Comparison of ENCODE assay signal across 8 cellular contexts in the genomic region with DNA sequence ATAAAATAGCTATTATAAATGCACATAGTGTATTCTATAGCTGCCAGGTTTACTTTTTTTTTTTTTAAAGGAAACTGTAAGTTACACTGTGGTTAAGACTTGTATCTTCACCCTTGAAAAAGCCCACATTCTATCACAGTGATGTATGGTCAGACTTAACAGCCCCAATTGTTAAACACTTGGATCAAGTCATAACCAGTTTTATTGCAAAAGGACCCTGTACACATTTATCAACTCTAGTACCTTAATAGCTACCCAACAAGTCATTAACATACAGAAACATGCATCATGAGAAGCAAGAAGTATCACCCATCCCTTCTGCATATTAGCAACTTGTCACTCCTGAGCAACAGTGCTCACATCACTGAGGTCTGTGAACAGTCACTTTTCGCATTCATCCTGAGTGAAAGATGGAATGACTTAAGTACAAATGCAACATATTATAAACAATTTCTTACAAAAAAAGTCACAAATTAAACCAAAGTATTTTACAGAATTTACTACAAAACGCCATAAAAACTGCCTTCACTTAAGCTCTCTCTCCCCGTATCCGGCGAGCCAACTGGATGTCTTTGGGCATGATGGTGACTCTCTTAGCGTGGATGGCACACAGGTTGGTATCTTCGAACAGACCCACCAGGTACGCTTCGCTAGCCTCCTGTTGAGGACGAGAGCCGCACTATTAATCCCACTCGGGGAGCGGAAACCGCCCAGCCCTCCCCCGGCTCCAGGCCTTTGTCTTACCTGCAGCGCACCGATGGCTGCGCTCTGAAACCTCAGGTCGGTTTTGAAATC. TPM values are rescaled to one million over a fixed set of nuclear protein-coding genes. Genes with fewer than 3 reads are reported as not detected.
DNase-seq lines count a peak whose midpoint lies in the region; ATAC-seq and TF ChIP-seq lines count a peak whose summit lies in the region.
"Not testable (repeated sequence)": the region's sequence is repeated elsewhere in the genome, so short reads cannot be mapped to it uniquely, and the experiment has no call there.

No MANE protein-coding gene starts in this region.

- TSS peak; percentile 65 for BruUV-seq in A673 (replicated peaks; lab: Mats Ljungman, UMichigan)

- ATAC-seq in activated T-cell treated with anti-CD3 and anti-CD28 coated beads, Interleukin-2, amount 50 U/mL, for 4 hours; heart right ventricle: not testable (repeated sequence)

- DNase-seq in A673 (ENCODE audit: low spot score); activated T-cell treated with anti-CD3 and anti-CD28 coated beads, Interleukin-2, amount 50 U/mL, for 4 hours; chondrocyte (ENCODE audit: low spot score); heart right ventricle: not testable (repeated sequence)
- DNase-seq in GM23248: peak; percentile 26

- H3K9ac ChIP-seq in GM23248 (peak overlapping the region; percentile 91), OCI-LY1 (ENCODE audit: low read length) (peak overlapping the region; percentile 91), mucosa of rectum (ENCODE audit: low read depth in 1 of 2, low read length in 2 of 2) (peak overlapping the region; percentile 96 to 99), skeletal muscle tissue (ENCODE audit: low read depth in 1 of 3, low read length in 3 of 3) (peak overlapping the region; percentile 96 to 99 (median 99))

- H3K79me2 ChIP-seq in GM23248 (ENCODE audit: insufficient read depth): peaks cover 24% of the 10 kb centered on the region
- peaks cover 15% of the 10 kb centered on the region for H3K79me2 ChIP-seq in OCI-LY1 (ENCODE audit: insufficient read depth, low read length)

- H3K27ac ChIP-seq in A673 (ENCODE audit: low read depth, low read length, poor library complexity, severe bottlenecking): peak overlapping the region; percentile 98
- H3K27ac ChIP-seq in GM23248: peak overlapping the region; percentile 95
- H3K27ac ChIP-seq in OCI-LY1 (ENCODE audit: low read depth, low read length, poor library complexity, severe bottlenecking): peak overlapping the region; percentile 75
- peak overlapping the region; percentile 92 to 99 (median 99) for H3K27ac ChIP-seq in heart right ventricle
- H3K27ac ChIP-seq in mucosa of rectum (ENCODE audit: low read depth in 2 of 2, low read length in 2 of 2): peak overlapping the region; percentile 99 to 100
- peak overlapping the region; percentile 99 for H3K27ac ChIP-seq in skeletal muscle tissue (ENCODE audit: low read depth, low read length)

- CTCF ChIA-PET in A673 (lab: Charles Lee): interaction anchor here (0.6 kb wide), 1 partner anchor 24 kb away, joined by 3 read pairs; no protein-coding TSS in a partner anchor

- not testable (repeated sequence) for H3K9me3 Mint-ChIP-seq in activated T-cell treated with anti-CD3 and anti-CD28 coated beads, Interleukin-2, amount 50 U/mL, for 4 hours; chondrocyte (ENCODE audit: low read depth)

- H3K4me1 Mint-ChIP-seq in activated T-cell treated with anti-CD3 and anti-CD28 coated beads, Interleukin-2, amount 50 U/mL, for 4 hours (ENCODE audit: low read depth): peaks cover 31% of the 10 kb centered on the region
- peaks cover 35% of the 10 kb centered on the region for H3K4me1 Mint-ChIP-seq in chondrocyte (ENCODE audit: low read depth)

- H3K9me2 ChIP-seq in GM23248 (ENCODE audit: insufficient read depth); OCI-LY1 (ENCODE audit: low read depth, low read length): not testable (repeated sequence)

- H3K4me2 ChIP-seq in GM23248 (ENCODE audit: unreplicated experiment) (peak overlapping the region; percentile 97), OCI-LY1 (ENCODE audit: low read length) (peak overlapping the region; percentile 92)

- H3K4me3 ChIP-seq in A673 (ENCODE audit: low read depth, low read length, poor library complexity, severe bottlenecking): peak overlapping the region; percentile 88
- peak overlapping the region; percentile 85 for H3K4me3 ChIP-seq in GM23248
- H3K4me3 ChIP-seq in OCI-LY1 (ENCODE audit: low read depth, low read length, poor library complexity, severe bottlenecking): peak overlapping the region; percentile 95
- H3K4me3 ChIP-seq in heart right ventricle: peak overlapping the region; percentile 78 to 94 (median 88)
- peak overlapping the region; percentile 88 to 89 for H3K4me3 ChIP-seq in mucosa of rectum (ENCODE audit: low read length in 2 of 2)
- peak overlapping the region; percentile 78 to 91 (median 81) for H3K4me3 ChIP-seq in skeletal muscle tissue (ENCODE audit: low read length in 3 of 3)

- H3K27me3 Mint-ChIP-seq in activated T-cell treated with anti-CD3 and anti-CD28 coated beads, Interleukin-2, amount 50 U/mL, for 4 hours (ENCODE audit: low read depth); chondrocyte (ENCODE audit: low read depth): not testable (repeated sequence)

- not testable (repeated sequence) for H3K27me3 ChIP-seq in A673 (replicated peaks; ENCODE audit: insufficient read depth, low read depth, low read length, poor library complexity); GM23248 (replicated peaks; ENCODE audit: insufficient read depth); OCI-LY1 (ENCODE audit: insufficient read depth, low read length); heart right ventricle; mucosa of rectum (ENCODE audit: control insufficient read depth in 2 of 2, insufficient read depth in 2 of 2, low read length in 2 of 2); skeletal muscle tissue (ENCODE audit: control insufficient read depth in 3 of 3, insufficient read depth in 3 of 3, low read length in 3 of 3)

- H3K4me1 ChIP-seq in A673 (ENCODE audit: insufficient read depth, low read length, poor library complexity, severe bottlenecking) (peaks cover 18% of the 10 kb centered on the region), GM23248 (ENCODE audit: insufficient read depth) (peaks cover 16% of the 10 kb centered on the region; the same call in 1 of the 2 replicates), OCI-LY1 (ENCODE audit: insufficient read depth, low read length, severe bottlenecking) (peaks cover 37% of the 10 kb centered on the region), heart right ventricle (peaks cover 9 to 58% (median 42%) of the 10 kb centered on the region in 9 donors), mucosa of rectum (ENCODE audit: control insufficient read depth in 2 of 2, insufficient read depth in 2 of 2, low read length in 2 of 2) (peaks cover 18 to 27% of the 10 kb centered on the region in 2 donors), skeletal muscle tissue (ENCODE audit: control insufficient read depth in 3 of 3, insufficient read depth in 3 of 3, low read length in 3 of 3) (peaks cover 36 to 47% (median 43%) of the 10 kb centered on the region in 3 donors)

- intact Hi-C loops in A673 (cut with micrococcal nuclease; ENCODE audit: unreplicated experiment): not testable (repeated sequence)
- intact Hi-C loops in heart right ventricle (cut with DNase I): loop anchor here in 4 of 10 donors (2.0 to 10.0 kb wide), 6 partner anchors 47 to 119 kb away; a partner anchor contains a TSS

- peaks cover 22% of the 10 kb centered on the region for H4K20me1 ChIP-seq in GM23248 (ENCODE audit: insufficient read depth)
- H4K20me1 ChIP-seq in OCI-LY1 (ENCODE audit: insufficient read depth, low read length): not testable (repeated sequence)

- peaks cover 34% of the 10 kb centered on the region for H3K36me3 Mint-ChIP-seq in activated T-cell treated with anti-CD3 and anti-CD28 coated beads, Interleukin-2, amount 50 U/mL, for 4 hours (ENCODE audit: insufficient read depth)
- H3K36me3 Mint-ChIP-seq in chondrocyte (ENCODE audit: low read depth): peaks cover 23% of the 10 kb centered on the region

- not testable (repeated sequence) for H3K9me3 ChIP-seq in A673 (ENCODE audit: low read depth, low read length, poor library complexity, severe bottlenecking); GM23248 (ENCODE audit: low read depth); OCI-LY1 (ENCODE audit: low read length); heart right ventricle; mucosa of rectum (ENCODE audit: control insufficient read depth in 2 of 2, low read length in 2 of 2); skeletal muscle tissue (ENCODE audit: control insufficient read depth in 3 of 3, low read length in 3 of 3)

- TF ChIP-seq CTCF in A673 (conservative IDR thresholded peaks at IDR 0.05; ENCODE audit: low read depth, low read length); OCI-LY1 (IDR thresholded peaks at IDR 0.05; ENCODE audit: low read length); chondrocyte (IDR thresholded peaks at IDR 0.05); heart right ventricle (IDR thresholded peaks at IDR 0.05): not testable (repeated sequence)

- in situ Hi-C loops in GM23248 (cut with MboI): loop anchor here (10.0 kb wide), 1 partner anchor 217 kb away; no protein-coding TSS in a partner anchor

- H2AFZ ChIP-seq in GM23248; OCI-LY1 (ENCODE audit: low read length): not testable (repeated sequence)

- peak overlapping the region; percentile 96 for H3K4me3 Mint-ChIP-seq in activated T-cell treated with anti-CD3 and anti-CD28 coated beads, Interleukin-2, amount 50 U/mL, for 4 hours
- peak overlapping the region; percentile 90 for H3K4me3 Mint-ChIP-seq in chondrocyte (ENCODE audit: unreplicated experiment)

- peak overlapping the region; percentile 74 for H3K27ac Mint-ChIP-seq in chondrocyte (ENCODE audit: unreplicated experiment)

- H3K36me3 ChIP-seq in A673 (ENCODE audit: insufficient read depth, low read length, poor library complexity, severe bottlenecking) (peaks cover 32% of the 10 kb centered on the region), GM23248 (ENCODE audit: low read depth) (peaks cover 29% of the 10 kb centered on the region), OCI-LY1 (ENCODE audit: insufficient read depth, low read length) (peaks cover 35% of the 10 kb centered on the region), heart right ventricle (peaks cover 4 to 57% (median 22%) of the 10 kb centered on the region in 9 donors), mucosa of rectum (ENCODE audit: control insufficient read depth in 2 of 2, insufficient read depth in 2 of 2, low read length in 2 of 2) (peaks cover 20 to 21% of the 10 kb centered on the region in 2 donors), skeletal muscle tissue (ENCODE audit: control insufficient read depth in 3 of 3, insufficient read depth in 3 of 3, low read length in 3 of 3) (peaks cover 32 to 39% (median 33%) of the 10 kb centered on the region in 3 donors)

- POLR2A ChIA-PET in A673 (lab: Charles Lee; ENCODE audit: low non-redundant PET): not testable (repeated sequence)

- peaks cover 54% of the 10 kb centered on the region for H3F3A ChIP-seq in GM23248 (ENCODE audit: insufficient read depth)
- peaks cover 13% of the 10 kb centered on the region for H3F3A ChIP-seq in OCI-LY1 (ENCODE audit: insufficient read depth, low read length)

- WGBS in GM23248 (ENCODE audit: low coverage in 1 of 2, low lambda C conversion rate in 2 of 2, missing lambda C conversion rate in 2 of 2), 2 experiments: 1% methylated on average over 19 of the region's 19 CpGs
- 1 to 4% methylated on average over 19 of the region's 19 CpGs for WGBS in heart right ventricle, 2 donors

RNA-seq across cellular contexts. Expression of a gene that starts 6.3 kb away (rescaled TPM):
- 53.2 and 60.0 TPM in 2 replicates for total RNA-seq in A673 (2021)
- total RNA-seq in GM23248 (2014; rRNA removed; shearing (Covaris generic)): 11.5 and 20.2 TPM in 2 replicates
- polyA plus RNA-seq in GM23248 (2016; fragmentation: Nextera tagmentation; extraction: Ambion mirVana): 12.4 and 13.3 TPM in 2 replicates
- 10 to 100 TPM; 21.0 to 24.5 (median 22.6) TPM for total RNA-seq in activated T-cell treated with anti-CD3 and anti-CD28 coated beads, Interleukin-2, amount 50 U/mL, for 4 hours
- 20.9 to 35.8 TPM (median 21.0 TPM) in 3 replicates for total RNA-seq in chondrocyte
- 10 to 100 TPM; 11.6 to 19.1 (median 14.7) TPM for total RNA-seq in heart right ventricle
- polyA plus RNA-seq in heart right ventricle: 10 to 100 TPM; 12.9 to 21.3 TPM
- 15.7 TPM for total RNA-seq in skeletal muscle tissue

RNA-seq across cellular contexts. Expression of a gene that starts 13.3 kb away (rescaled TPM):
- total RNA-seq in A673 (2021): 18.3 and 29.7 TPM in 2 replicates
- 16.6 and 40.6 TPM in 2 replicates for total RNA-seq in GM23248 (2014; rRNA removed; shearing (Covaris generic))
- 46.5 and 47.3 TPM in 2 replicates for polyA plus RNA-seq in GM23248 (2016; fragmentation: Nextera tagmentation; extraction: Ambion mirVana)
- 10 to 100 TPM; 16.9 to 23.5 (median 21.3) TPM for total RNA-seq in activated T-cell treated with anti-CD3 and anti-CD28 coated beads, Interleukin-2, amount 50 U/mL, for 4 hours
- total RNA-seq in chondrocyte: 27.8 to 34.7 TPM (median 30.0 TPM) in 3 replicates
- 10 to 100 TPM in 6 of 10 donors, 1 to 10 TPM in 4; 5.2 to 26.4 (median 11.3) TPM for total RNA-seq in heart right ventricle
- polyA plus RNA-seq in heart right ventricle: 10 to 100 TPM; 29.2 to 44.6 TPM
- total RNA-seq in skeletal muscle tissue: 29.2 TPM

RNA-seq across cellular contexts. Expression of a gene that starts 57.0 kb away (rescaled TPM):
- 0.95 and 2.4 TPM in 2 replicates for total RNA-seq in A673 (2021)
- total RNA-seq in GM23248 (2014; rRNA removed; shearing (Covaris generic)): under 0.01 TPM in 1 of 2 replicates, not detected in the other
- polyA plus RNA-seq in GM23248 (2016; fragmentation: Nextera tagmentation; extraction: Ambion mirVana): 1.1 and 1.5 TPM in 2 replicates
- 1 to 10 TPM in 2 of 3 donors, under 1 TPM in 1; 0.63 to 2.3 (median 1.6) TPM for total RNA-seq in activated T-cell treated with anti-CD3 and anti-CD28 coated beads, Interleukin-2, amount 50 U/mL, for 4 hours
- total RNA-seq in chondrocyte: 5.2 to 52.3 TPM (median 5.6 TPM) in 3 replicates
- 10 to 100 TPM in 2 of 10 donors, 1 to 10 TPM in 8; 4.7 to 11.3 (median 9.0) TPM for total RNA-seq in heart right ventricle
- polyA plus RNA-seq in heart right ventricle: 10 to 100 TPM in 1 of 2 donors, 1 to 10 TPM in 1; 4.6 to 17.0 TPM
- 3.1 TPM for total RNA-seq in skeletal muscle tissue
